ENCODE assay signal across 8 cellular contexts in the genomic region with DNA sequence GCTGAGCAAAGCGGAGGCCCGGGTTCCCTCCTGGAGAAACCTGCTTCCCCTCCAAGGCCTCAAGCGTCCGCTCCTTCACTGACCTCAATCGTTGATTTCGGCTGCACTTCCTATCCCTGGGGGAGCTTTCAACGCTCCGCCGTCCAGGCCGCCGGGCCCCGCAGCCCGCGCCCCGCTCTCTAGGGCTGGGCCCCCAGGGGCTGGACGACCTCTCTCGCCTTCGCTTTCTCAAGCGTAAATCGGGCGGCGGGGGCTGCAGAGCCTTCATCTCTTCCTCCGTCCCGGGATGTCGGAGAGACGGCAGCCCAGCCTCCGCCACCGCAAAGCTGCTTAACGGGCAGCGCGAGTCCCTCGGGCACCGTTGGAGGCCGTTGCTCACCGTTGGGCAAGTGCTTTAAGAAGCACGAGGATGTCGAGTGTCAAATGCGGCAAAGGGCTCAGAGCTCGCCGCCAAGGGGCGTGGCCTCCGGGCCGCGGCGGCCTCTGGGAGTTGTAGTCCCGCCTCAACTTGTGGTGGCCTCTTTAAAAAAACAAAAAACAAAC. TPM values are rescaled to one million over a fixed set of nuclear protein-coding genes. Genes with fewer than 3 reads are reported as not detected.
A peak's percentile ranks its signal among the peaks of the same experiment; 100 is the strongest.
DNase-seq lines count a peak whose midpoint lies in the region; ATAC-seq, FAIRE-seq and TF ChIP-seq lines count a peak whose summit lies in the region.

No MANE protein-coding gene starts in this region.

- no peak for TF ChIP-seq CTCF in K562 (IDR thresholded peaks at IDR 0.05 in 2 of 3, conservative IDR thresholded peaks at IDR 0.05 in 1 of 3; ENCODE audit: insufficient read depth in 2 of 3, low read depth in 1 of 3, low read length in 3 of 3)

- peak overlapping the region; percentile 91 for H2AFZ ChIP-seq in K562 (ENCODE audit: low read depth, low read length)

- TF ChIP-seq EP300 in K562 (IDR thresholded peaks at IDR 0.05; ENCODE audit: low read length), result no peak

- H3K9me1 ChIP-seq in K562 (ENCODE audit: control insufficient read depth, insufficient read depth, low read length), result no peaks in the 10 kb centered on the region

- H3K9ac ChIP-seq in K562 (ENCODE audit: insufficient read depth in 1 of 2, low read depth in 2 of 2, low read length in 2 of 2) (peak overlapping the region; percentile 44 to 92), skeletal muscle tissue (ENCODE audit: low read depth in 1 of 3, low read length in 3 of 3) (peak overlapping the region in 2 of 3 donors; percentile 40 to 71)

- peak overlapping the region; percentile 59 for H3K27ac ChIP-seq in K562 (ENCODE audit: extremely low read depth, low read depth, low read length)
- H3K27ac ChIP-seq in skeletal muscle tissue (ENCODE audit: low read depth, low read length), result no peak overlapping the region

- intact Hi-C loops in K562 (cut with micrococcal nuclease), result no loop called here

- TF ChIP-seq POLR2A in K562 (conservative IDR thresholded peaks at IDR 0.05), result peak; percentile 60; the same call in 1 of the 2 replicates

- H4K20me1 ChIP-seq in K562 (replicated peaks; ENCODE audit: control insufficient read depth, insufficient read depth, low read length), result no peaks in the 10 kb centered on the region

- H3K4me3 ChIP-seq in H7 (ENCODE audit: insufficient read depth, low read depth, low read length) (peak overlapping the region; percentile 53), K562 (peak overlapping the region; percentile 60), skeletal muscle tissue (ENCODE audit: low read length in 3 of 3) (peak overlapping the region; percentile 60 to 70 (median 68))

- peak; percentile 82 for ATAC-seq in K562
- no peak for ATAC-seq in GM18517 (IDR thresholded peaks at IDR 0.05; ENCODE audit: unreplicated experiment)

- FAIRE-seq in K562 (lab: Jason Lieb, UNC), result peak; percentile 74

- 3% methylated on average over 34 of the region's 46 CpGs for WGBS in K562 (ENCODE audit: insufficient coverage, low coverage, missing lambda C conversion rate)

- POLR2A ChIA-PET in K562 (lab: Yijun Ruan, JAX), result interaction anchor here (0.6 to 1.3 kb wide), 3 partner anchors 9 to 29 kb away, joined by 3 to 6 read pairs (median 3); no protein-coding TSS in a partner anchor

- H3K36me3 ChIP-seq in H7 (replicated peaks; ENCODE audit: control insufficient read depth, insufficient read depth, low read length), result no peaks in the 10 kb centered on the region
- peaks cover 17% of the 10 kb centered on the region; the same call in 1 of the 3 replicates for H3K36me3 ChIP-seq in K562 (ENCODE audit: control insufficient read depth, insufficient read depth, low read length)
- H3K36me3 ChIP-seq in skeletal muscle tissue (ENCODE audit: control insufficient read depth in 3 of 3, insufficient read depth in 3 of 3, low read length in 3 of 3), result no peaks in the 10 kb centered on the region

- no peak for TF ChIP-seq RAD21 in K562 (CRISPR knock-in tag; conservative IDR thresholded peaks at IDR 0.05 in 1 of 2, IDR thresholded peaks at IDR 0.05 in 1 of 2)

- DNase-seq in CD1c-positive myeloid dendritic cell (ENCODE audit: extremely low spot score) (peak; percentile 87), H7 (peak; percentile 96), T-helper 9 cell (peak; percentile 76), K562 (ENCODE audit: extremely low read depth in 1 of 4, low spot score in 3 of 4) (peak; percentile 73 to 80 (median 75)), iPS-NIHi11 (ENCODE audit: low spot score) (peak; percentile 91), H4 (ENCODE audit: low spot score) (no peak)

- in situ Hi-C loops in K562 (cut with MboI), result no loop called here

- CTCF ChIA-PET in K562 (lab: Yijun Ruan, JAX; ENCODE audit: low intra/inter-chr PET ratio), result no interaction called here

- H3K4me1 ChIP-seq in K562 (replicated peaks in 1 of 2; ENCODE audit: control insufficient read depth in 2 of 2, insufficient read depth in 2 of 2, low read length in 2 of 2) (peaks cover 12 to 21% of the 10 kb centered on the region in 2 experiments; a peak in 4 of 5 replicates), skeletal muscle tissue (ENCODE audit: control insufficient read depth in 3 of 3, insufficient read depth in 3 of 3, low read length in 3 of 3) (peaks cover 12 to 16% (median 12%) of the 10 kb centered on the region in 3 donors)

- peaks cover 22% of the 10 kb centered on the region for H3K79me2 ChIP-seq in K562 (ENCODE audit: control insufficient read depth, insufficient read depth, low read length)

- TSS peak; percentile 59 for BruUV-seq in K562 (replicated peaks; lab: Mats Ljungman, UMichigan)

- H3K4me2 ChIP-seq in K562 (ENCODE audit: insufficient read depth, low read length), result peak overlapping the region; percentile 82

- H3K27me3 ChIP-seq in H7 (ENCODE audit: control insufficient read depth, insufficient read depth, low read length) (peaks cover 42% of the 10 kb centered on the region), K562 (ENCODE audit: control insufficient read depth in 2 of 2, insufficient read depth in 2 of 2, low read length in 2 of 2) (no peaks in the 10 kb centered on the region), skeletal muscle tissue (ENCODE audit: control insufficient read depth in 3 of 3, insufficient read depth in 3 of 3, low read length in 3 of 3) (no peaks in the 10 kb centered on the region)

- no peaks in the 10 kb centered on the region for H3K9me3 ChIP-seq in K562 (replicated peaks; ENCODE audit: control insufficient read depth, insufficient read depth, low read depth, low read length)
- no peaks in the 10 kb centered on the region for H3K9me3 ChIP-seq in skeletal muscle tissue (ENCODE audit: control insufficient read depth in 3 of 3, low read length in 3 of 3)

RNA-seq across cellular contexts. Expression of gene HES6, which starts 8.5 kb away (rescaled TPM):
- total RNA-seq in H7 (2014; rRNA removed; shearing (Covaris generic)), result 52.2 and 67.4 TPM in 2 replicates
- total RNA-seq in K562 (2011; cell fraction: chromatin; rRNA removed; ENCODE audit: low replicate concordance), result 20.8 and 62.6 TPM in 2 replicates
- 90.9 and 91.5 TPM in 2 replicates for total RNA-seq in K562 (2011; cell fraction: nucleolus; rRNA removed)
- 44.9 and 53.6 TPM in 2 replicates for total RNA-seq in K562 (2011; cell fraction: nucleoplasm; rRNA removed)
- total RNA-seq in K562 (2014; rRNA removed) (110 and 166 TPM in 2 replicates), K562 (2014; rRNA removed; fragmentation: Illumina TruSeq; extraction: Trizol) (12.8 and 17.8 TPM in 2 replicates), K562 (2015; rRNA removed; fragmentation: Illumina TruSeq; extraction: Trizol) (29.2 and 31.2 TPM in 2 replicates), K562 (2021) (123 and 133 TPM in 2 replicates), skeletal muscle tissue (7.8 TPM)
- polyA plus RNA-seq in K562 (2011; rRNA removed) (34.9 and 45.1 TPM in 2 replicates), K562 (2014; fragmentation: Illumina TruSeq; extraction: Trizol) (20.0 and 27.6 TPM in 2 replicates), K562 (2014; fragmentation: Nextera tagmentation; extraction: Ambion mirVana) (1 to 10 TPM; 6.2 to 9.0 TPM), K562 (2014; rRNA removed) (131 and 180 TPM in 2 replicates)
- 40.0 and 148 TPM in 2 replicates for polyA plus RNA-seq in K562 (2011; cell fraction: cytosol; rRNA removed)
- polyA plus RNA-seq in K562 (2011; cell fraction: nucleus; rRNA removed), result 166 and 257 TPM in 2 replicates
- 48.6 and 54.6 TPM in 2 replicates for polyA plus RNA-seq in K562 (2012)
- polyA minus RNA-seq in K562 (2011; rRNA and poly(A)+ RNA removed), result 1.7 and 2.4 TPM in 2 replicates
- polyA minus RNA-seq in K562 (2011; cell fraction: cytosol; rRNA and poly(A)+ RNA removed), result 17.7 and 26.8 TPM in 2 replicates
- polyA minus RNA-seq in K562 (2011; cell fraction: nucleus; rRNA and poly(A)+ RNA removed), result 21.7 and 21.8 TPM in 2 replicates
- total RNA-seq in H4 (2014; rRNA removed; shearing (Covaris generic)), result 4.8 and 6.3 TPM in 2 replicates

RNA-seq across cellular contexts. Expression of gene ILKAP, which starts 27.8 kb away (rescaled TPM):
- total RNA-seq in H7 (2014; rRNA removed; shearing (Covaris generic)), result 12.8 and 18.5 TPM in 2 replicates
- 68.1 and 109 TPM in 2 replicates for total RNA-seq in K562 (2011; cell fraction: chromatin; rRNA removed; ENCODE audit: low replicate concordance)
- total RNA-seq in K562 (2011; cell fraction: nucleolus; rRNA removed), result 43.0 and 45.2 TPM in 2 replicates
- total RNA-seq in K562 (2011; cell fraction: nucleoplasm; rRNA removed), result 64.3 and 84.1 TPM in 2 replicates
- 20.6 and 25.5 TPM in 2 replicates for total RNA-seq in K562 (2014; rRNA removed)
- 19.4 and 20.7 TPM in 2 replicates for total RNA-seq in K562 (2014; rRNA removed; fragmentation: Illumina TruSeq; extraction: Trizol)
- 17.8 and 18.8 TPM in 2 replicates for total RNA-seq in K562 (2015; rRNA removed; fragmentation: Illumina TruSeq; extraction: Trizol)
- 29.4 and 31.8 TPM in 2 replicates for total RNA-seq in K562 (2021)
- 25.1 and 31.7 TPM in 2 replicates for polyA plus RNA-seq in K562 (2011; rRNA removed)
- polyA plus RNA-seq in K562 (2011; cell fraction: cytosol; rRNA removed), result 17.5 and 18.4 TPM in 2 replicates
- polyA plus RNA-seq in K562 (2011; cell fraction: nucleus; rRNA removed), result 63.8 and 66.9 TPM in 2 replicates
- polyA plus RNA-seq in K562 (2012), result 23.4 and 24.4 TPM in 2 replicates
- 24.8 and 25.0 TPM in 2 replicates for polyA plus RNA-seq in K562 (2014; fragmentation: Illumina TruSeq; extraction: Trizol)
- polyA plus RNA-seq in K562 (2014; fragmentation: Nextera tagmentation; extraction: Ambion mirVana), result 1 to 10 TPM; 3.1 to 5.6 TPM
- polyA plus RNA-seq in K562 (2014; rRNA removed), result 43.9 and 46.7 TPM in 2 replicates
- 25.0 and 25.6 TPM in 2 replicates for polyA minus RNA-seq in K562 (2011; rRNA and poly(A)+ RNA removed)
- polyA minus RNA-seq in K562 (2011; cell fraction: cytosol; rRNA and poly(A)+ RNA removed), result 11.1 and 12.0 TPM in 2 replicates
- polyA minus RNA-seq in K562 (2011; cell fraction: nucleus; rRNA and poly(A)+ RNA removed), result 19.9 and 24.2 TPM in 2 replicates
- total RNA-seq in skeletal muscle tissue, result 33.4 TPM
- 13.4 and 18.8 TPM in 2 replicates for total RNA-seq in H4 (2014; rRNA removed; shearing (Covaris generic))

RNA-seq across cellular contexts. Expression of gene PER2, which starts 57.1 kb away (rescaled TPM):
- 3.6 and 4.8 TPM in 2 replicates for total RNA-seq in H7 (2014; rRNA removed; shearing (Covaris generic))
- total RNA-seq in K562 (2011; cell fraction: chromatin; rRNA removed; ENCODE audit: low replicate concordance), result 22.3 and 47.8 TPM in 2 replicates
- total RNA-seq in K562 (2011; cell fraction: nucleolus; rRNA removed), result 14.6 and 18.5 TPM in 2 replicates
- total RNA-seq in K562 (2011; cell fraction: nucleoplasm; rRNA removed), result 15.5 and 19.4 TPM in 2 replicates
- total RNA-seq in K562 (2014; rRNA removed), result 3.9 and 4.7 TPM in 2 replicates
- 2.8 and 3.5 TPM in 2 replicates for total RNA-seq in K562 (2014; rRNA removed; fragmentation: Illumina TruSeq; extraction: Trizol)
- total RNA-seq in K562 (2015; rRNA removed; fragmentation: Illumina TruSeq; extraction: Trizol), result 2.5 and 2.6 TPM in 2 replicates
- 7.7 and 10.3 TPM in 2 replicates for total RNA-seq in K562 (2021)
- polyA plus RNA-seq in K562 (2011; rRNA removed), result 2.4 and 3.1 TPM in 2 replicates
- 1.4 and 1.8 TPM in 2 replicates for polyA plus RNA-seq in K562 (2011; cell fraction: cytosol; rRNA removed)
- 6.3 and 8.2 TPM in 2 replicates for polyA plus RNA-seq in K562 (2011; cell fraction: nucleus; rRNA removed)
- 1.3 and 2.0 TPM in 2 replicates for polyA plus RNA-seq in K562 (2012)
- 3.3 and 4.1 TPM in 2 replicates for polyA plus RNA-seq in K562 (2014; fragmentation: Illumina TruSeq; extraction: Trizol)
- polyA plus RNA-seq in K562 (2014; fragmentation: Nextera tagmentation; extraction: Ambion mirVana), result 1 to 10 TPM; 1.1 to 1.8 TPM
- 2.9 and 3.1 TPM in 2 replicates for polyA plus RNA-seq in K562 (2014; rRNA removed)
- polyA minus RNA-seq in K562 (2011; rRNA and poly(A)+ RNA removed), result 9.8 and 10.6 TPM in 2 replicates
- polyA minus RNA-seq in K562 (2011; cell fraction: cytosol; rRNA and poly(A)+ RNA removed), result 3.5 and 8.4 TPM in 2 replicates
- 10.9 and 14.4 TPM in 2 replicates for polyA minus RNA-seq in K562 (2011; cell fraction: nucleus; rRNA and poly(A)+ RNA removed)
- total RNA-seq in skeletal muscle tissue, result 8.4 TPM
- total RNA-seq in H4 (2014; rRNA removed; shearing (Covaris generic)), result 3.9 and 4.6 TPM in 2 replicates
